11 cellular contexts compared by ENCODE assay signal in genomic region chr16:15382805-15383204, GRCh38. TPM values are rescaled to one million over a fixed set of nuclear protein-coding genes. Genes with fewer than 3 reads are reported as not detected.
A peak's percentile ranks its signal among the peaks of the same experiment; 100 is the strongest.
DNase-seq lines count a peak whose midpoint lies in the region; ATAC-seq and TF ChIP-seq lines count a peak whose summit lies in the region.
"Not testable (repeated sequence)": the region's sequence is repeated elsewhere in the genome, so short reads cannot be mapped to it uniquely, and the experiment has no call there.
"Had no signal": no experiment of that assay in that cellular context is flagged by ENCODE, and none has a peak within 500 bp of the region (broad histone marks: within the 10 kb centered on the region; RNA-seq: fewer than 3 reads in every experiment).

No MANE protein-coding gene starts in this region.

- not testable (repeated sequence) for H3K9ac ChIP-seq in GM23248; adipocyte (ENCODE audit: low read length)

- peak overlapping the region; percentile 65 for H3K27ac ChIP-seq in ACC112 (ENCODE audit: low read depth, low read length)
- H3K27ac ChIP-seq in GM23248; Panc1 (ENCODE audit: low read length): not testable (repeated sequence)

- not testable (repeated sequence) for H3K4me1 ChIP-seq in ACC112 (ENCODE audit: control insufficient read depth, insufficient read depth, low read length, unreplicated experiment); GM23248 (ENCODE audit: insufficient read depth); Panc1 (ENCODE audit: control insufficient read depth, insufficient read depth, low read length); adipocyte (ENCODE audit: control insufficient read depth, insufficient read depth, low read length)

- BruUV-seq in Panc1 (replicated peaks; lab: Mats Ljungman, UMichigan) = not testable (repeated sequence)

- TF ChIP-seq CTCF in Panc1 (IDR thresholded peaks at IDR 0.05); cardiac fibroblast (IDR thresholded peaks at IDR 0.05; ENCODE audit: low read depth, low read length); fibroblast of mammary gland (conservative IDR thresholded peaks at IDR 0.05; ENCODE audit: control insufficient read depth, insufficient read depth, low read depth, low read length): not testable (repeated sequence)

- peak; percentile 46 for DNase-seq in GM23248
- peak; percentile 56 for DNase-seq in Panc1 (ENCODE audit: low read depth, low spot score)
- peak; percentile 13 for DNase-seq in adipocyte (ENCODE audit: low read depth)
- peak; percentile 22 to 50 for DNase-seq in cardiac fibroblast (ENCODE audit: low read depth in 2 of 2)
- DNase-seq in fibroblast of mammary gland (ENCODE audit: low read depth) = peak; percentile 43
- DNase-seq in myocyte (ENCODE audit: low read depth) = peak; percentile 4

- H3K79me2 ChIP-seq in ACC112 (ENCODE audit: control insufficient read depth, insufficient read depth, low read length, unreplicated experiment); GM23248 (ENCODE audit: insufficient read depth): not testable (repeated sequence)

- TF ChIP-seq EP300 in Ishikawa (IDR thresholded peaks at IDR 0.05; ENCODE audit: borderline replicate concordance) = not testable (repeated sequence)

- not testable (repeated sequence) for H2AFZ ChIP-seq in ACC112 (ENCODE audit: low read length, unreplicated experiment); GM23248

- H3K27me3 ChIP-seq in ACC112 (ENCODE audit: insufficient read depth, low read length); GM23248 (replicated peaks; ENCODE audit: insufficient read depth); Panc1 (ENCODE audit: control insufficient read depth, insufficient read depth, low read length); adipocyte (replicated peaks; ENCODE audit: control insufficient read depth, insufficient read depth, low read length): not testable (repeated sequence)

- not testable (repeated sequence) for H3K4me3 ChIP-seq in ACC112 (ENCODE audit: low read depth, low read length); GM23248; Panc1 (ENCODE audit: low read depth in 2 of 2, low read length in 2 of 2); adipocyte (ENCODE audit: low read length); cardiac fibroblast (replicated peaks in 1 of 2; ENCODE audit: low read depth in 2 of 2, low read length in 2 of 2); fibroblast of mammary gland (ENCODE audit: control insufficient read depth, low read depth, low read length)

- not testable (repeated sequence) for TF ChIP-seq RAD21 in Ishikawa (IDR thresholded peaks at IDR 0.05; ENCODE audit: low read depth)

- not testable (repeated sequence) for H3K9me3 ChIP-seq in GM23248 (ENCODE audit: low read depth); Panc1 (ENCODE audit: control insufficient read depth, insufficient read depth, low read depth, low read length); adipocyte (ENCODE audit: control insufficient read depth, low read length)

- POLR2A ChIA-PET in Panc1 (lab: Charles Lee) = not testable (repeated sequence)

- WGBS in GM23248 (ENCODE audit: low coverage in 1 of 2, low lambda C conversion rate in 2 of 2, missing lambda C conversion rate in 2 of 2), 2 experiments = 23 to 24% methylated on average over 3 of the region's 3 CpGs

- ATAC-seq in Panc1 = not testable (repeated sequence)

- H3K9me2 ChIP-seq in GM23248 (ENCODE audit: insufficient read depth) = not testable (repeated sequence)

- not testable (repeated sequence) for H3K36me3 ChIP-seq in ACC112 (ENCODE audit: insufficient read depth, low read length); GM23248 (ENCODE audit: low read depth); Panc1 (ENCODE audit: control insufficient read depth, insufficient read depth, low read length); adipocyte (ENCODE audit: control insufficient read depth, insufficient read depth, low read length, severe bottlenecking)

- CTCF ChIA-PET in Panc1 (lab: Charles Lee) = not testable (repeated sequence)

- intact Hi-C loops in Panc1 (cut with micrococcal nuclease; ENCODE audit: unreplicated experiment) = not testable (repeated sequence)

- not testable (repeated sequence) for H3K4me2 ChIP-seq in GM23248 (ENCODE audit: unreplicated experiment)

- in situ Hi-C loops in GM23248 (cut with MboI); Panc1 (cut with HindIII; ENCODE audit: low pct_unique_long_range_greater_than_20kb, low sequenced_read_pairs): not testable (repeated sequence)

- H4K20me1 ChIP-seq in GM23248 (ENCODE audit: insufficient read depth) = not testable (repeated sequence)

- not testable (repeated sequence) for H3F3A ChIP-seq in GM23248 (ENCODE audit: insufficient read depth)

TF ChIP-seq in Ishikawa, 13 proteins besides CTCF, POLR2A, EP300 and RAD21:
- TF ChIP-seq TEAD4 (IDR thresholded peaks at IDR 0.05) = peak; percentile 20; the same call in 1 of the 2 replicates
TF ChIP-seq in Ishikawa: peak in this region for 1; not testable (repeated sequence) for 12.

RNA-seq across cellular contexts. Expression of gene NPIPA5, which starts 4.7 kb away (rescaled TPM):
- 1.4 TPM in 1 of 2 replicates, not detected in the other for total RNA-seq in GM23248 (2014; rRNA removed; shearing (Covaris generic))
- 0.28 TPM in 1 of 2 replicates, not detected in the other for polyA plus RNA-seq in GM23248 (2016; fragmentation: Nextera tagmentation; extraction: Ambion mirVana)
- total RNA-seq in Panc1 (2021; ENCODE audit: unreplicated experiment) (0.26 TPM), myocyte (4.7 and 5.3 TPM in 2 replicates)
- polyA plus RNA-seq in Panc1 (2012; ENCODE audit: insufficient read length) = 0.55 TPM
- polyA plus RNA-seq in myocyte (2012) = 27.0 TPM
- total RNA-seq: IMR-90 had no signal

RNA-seq across cellular contexts. Expression of gene MPV17L, which starts 12.7 kb away (rescaled TPM):
- 0.54 and 2.8 TPM in 2 replicates for total RNA-seq in GM23248 (2014; rRNA removed; shearing (Covaris generic))
- polyA plus RNA-seq in GM23248 (2016; fragmentation: Nextera tagmentation; extraction: Ambion mirVana) = 0.91 and 1.4 TPM in 2 replicates
- total RNA-seq in Panc1 (2021; ENCODE audit: unreplicated experiment) (10.4 TPM), myocyte (not detected in 2 replicates)
- polyA plus RNA-seq in Panc1 (2012; ENCODE audit: insufficient read length) = 3.0 TPM
- polyA plus RNA-seq in myocyte (2012) = not detected
- total RNA-seq: CD8-positive, alpha-beta T cell; H4; IMR-90 had no signal

RNA-seq across cellular contexts. Expression of gene BMERB1, which starts 51.6 kb away (rescaled TPM):
- total RNA-seq in GM23248 (2014; rRNA removed; shearing (Covaris generic)) = 62.3 and 94.1 TPM in 2 replicates
- 55.2 and 56.3 TPM in 2 replicates for polyA plus RNA-seq in GM23248 (2016; fragmentation: Nextera tagmentation; extraction: Ambion mirVana)
- total RNA-seq in Panc1 (2021; ENCODE audit: unreplicated experiment) = 80.0 TPM
- 92.6 TPM for polyA plus RNA-seq in Panc1 (2012; ENCODE audit: insufficient read length)
- total RNA-seq in myocyte = 17.4 and 29.5 TPM in 2 replicates
- 35.7 TPM for polyA plus RNA-seq in myocyte (2012)

Comparison
In these comparisons a context has a peak if more than half of its experiments do, and no peak if none do; other contexts are left out.
1. DNase-seq: peak in every context shown above with its lines; median percentile 56 in Panc1; 46 in GM23248; 43 in fibroblast of mammary gland; 36 in cardiac fibroblast; 13 in adipocyte; 4 in myocyte.